In the genomic region with DNA sequence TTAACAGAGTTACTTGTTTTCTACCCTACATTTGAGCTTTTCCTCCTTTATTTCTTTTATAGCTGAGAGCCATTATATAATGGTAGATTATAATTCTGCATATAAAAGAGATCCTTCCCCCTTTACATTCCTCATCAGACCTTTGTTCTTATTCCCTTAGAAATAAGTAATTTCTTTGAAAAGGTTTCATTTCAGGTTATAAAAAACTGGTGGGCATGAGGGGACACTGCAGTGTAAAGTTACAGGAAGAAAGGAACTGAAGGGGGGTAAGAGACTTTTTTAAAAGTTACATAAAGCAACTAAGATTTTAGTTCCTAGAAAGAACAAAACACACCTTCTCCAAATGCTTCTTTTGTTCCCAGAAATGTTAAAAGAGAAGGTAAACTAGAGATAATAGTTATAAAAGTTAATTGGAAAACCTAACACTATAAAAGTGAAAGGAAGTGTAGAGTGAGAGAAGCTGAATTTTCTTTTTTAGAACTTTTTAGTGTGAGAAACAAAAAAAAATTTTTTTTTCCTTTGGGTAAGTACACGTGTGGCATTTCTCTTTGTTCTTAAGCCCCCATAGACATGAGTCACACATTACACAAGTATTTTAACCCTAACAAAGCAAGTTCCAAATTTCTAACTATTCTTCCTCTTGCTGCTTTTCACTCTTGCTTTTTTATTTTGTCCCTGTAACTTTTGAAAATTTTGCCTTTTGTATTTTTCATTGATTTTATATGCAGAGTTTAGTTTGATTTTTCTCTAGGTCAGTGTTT, we compare ENCODE assay signal across 8 cellular contexts.
A peak's percentile ranks its signal among the peaks of the same experiment; 100 is the strongest.
DNase-seq lines count a peak whose midpoint lies in the region; ATAC-seq and TF ChIP-seq lines count a peak whose summit lies in the region.

No MANE protein-coding gene starts in this region.

- peak overlapping the region; percentile 92 for H3K27ac Mint-ChIP-seq in activated T-cell treated with anti-CD3 and anti-CD28 coated beads, Interleukin-2, amount 50 U/mL, for 24 hours
- peak overlapping the region; percentile 96 for H3K27ac Mint-ChIP-seq in WTC11
- peak overlapping the region; percentile 90 for H3K27ac Mint-ChIP-seq in stimulated activated naive CD8-positive, alpha-beta T cell treated with anti-CD3 and anti-CD28 coated beads, Interleukin-15, Interleukin-2, amounts not matched to agents 100 ng/mL and 50 ng/mL, for 24 hours

- CTCF ChIA-PET in WTC11 (lab: Charles Lee), result no interaction called here

- H3K4me1 Mint-ChIP-seq in activated T-cell treated with anti-CD3 and anti-CD28 coated beads, Interleukin-2, amount 50 U/mL, for 24 hours (ENCODE audit: low read depth), result peaks cover 53% of the 10 kb centered on the region
- H3K4me1 Mint-ChIP-seq in WTC11, result peaks cover 25% of the 10 kb centered on the region
- H3K4me1 Mint-ChIP-seq in stimulated activated naive CD8-positive, alpha-beta T cell treated with anti-CD3 and anti-CD28 coated beads, Interleukin-15, Interleukin-2, amounts not matched to agents 100 ng/mL and 50 ng/mL, for 24 hours (ENCODE audit: low read depth), result peaks cover 49% of the 10 kb centered on the region

- H3K27me3 Mint-ChIP-seq in activated T-cell treated with anti-CD3 and anti-CD28 coated beads, Interleukin-2, amount 50 U/mL, for 24 hours, result no peaks in the 10 kb centered on the region
- no peaks in the 10 kb centered on the region for H3K27me3 Mint-ChIP-seq in WTC11 (ENCODE audit: low read depth)
- H3K27me3 Mint-ChIP-seq in stimulated activated naive CD8-positive, alpha-beta T cell treated with anti-CD3 and anti-CD28 coated beads, Interleukin-15, Interleukin-2, amounts not matched to agents 100 ng/mL and 50 ng/mL, for 24 hours, result no peaks in the 10 kb centered on the region

- no peak for TF ChIP-seq CTCF in WTC11 (IDR thresholded peaks at IDR 0.05)
- TF ChIP-seq CTCF in foreskin keratinocyte (conservative IDR thresholded peaks at IDR 0.05), result no peak
- no peak for TF ChIP-seq CTCF in coronary artery (IDR thresholded peaks at IDR 0.05)

- no peak overlapping the region for H3K4me3 ChIP-seq in coronary artery

- no peaks in the 10 kb centered on the region for H3K9me3 Mint-ChIP-seq in activated T-cell treated with anti-CD3 and anti-CD28 coated beads, Interleukin-2, amount 50 U/mL, for 24 hours
- no peaks in the 10 kb centered on the region for H3K9me3 Mint-ChIP-seq in WTC11
- H3K9me3 Mint-ChIP-seq in stimulated activated naive CD8-positive, alpha-beta T cell treated with anti-CD3 and anti-CD28 coated beads, Interleukin-15, Interleukin-2, amounts not matched to agents 100 ng/mL and 50 ng/mL, for 24 hours, result no peaks in the 10 kb centered on the region

- H3K27ac ChIP-seq in foreskin keratinocyte, result peak overlapping the region; percentile 30
- H3K27ac ChIP-seq in coronary artery, result no peak overlapping the region

- ATAC-seq in WTC11 (no peak), foreskin keratinocyte (peak; percentile 61)

- peaks cover 6% of the 10 kb centered on the region for H3K4me1 ChIP-seq in foreskin keratinocyte

- no peaks in the 10 kb centered on the region for H3K27me3 ChIP-seq in foreskin keratinocyte

- H3K36me3 Mint-ChIP-seq in activated T-cell treated with anti-CD3 and anti-CD28 coated beads, Interleukin-2, amount 50 U/mL, for 24 hours (ENCODE audit: low read depth), result peaks cover 53% of the 10 kb centered on the region
- peaks cover 22% of the 10 kb centered on the region for H3K36me3 Mint-ChIP-seq in WTC11
- H3K36me3 Mint-ChIP-seq in stimulated activated naive CD8-positive, alpha-beta T cell treated with anti-CD3 and anti-CD28 coated beads, Interleukin-15, Interleukin-2, amounts not matched to agents 100 ng/mL and 50 ng/mL, for 24 hours (ENCODE audit: low read depth), result peaks cover 36% of the 10 kb centered on the region

- POLR2A ChIA-PET in WTC11 (lab: Charles Lee), result interaction anchor here (0.6 to 0.7 kb wide), 2 partner anchors 87 to 181 kb away, joined by 3 read pairs; no protein-coding TSS in a partner anchor

- no peak for DNase-seq in activated T-cell treated with anti-CD3 and anti-CD28 coated beads, Interleukin-2, amount 50 U/mL, for 24 hours
- no peak for DNase-seq in activated T-cell treated with anti-CD3 and anti-CD28 coated beads, Interleukin-2, amount 50 U/mL, for 48 hours
- DNase-seq in WTC11 (ENCODE audit: low spot score) (no peak), foreskin keratinocyte (peak in 1 of 2 donors; percentile 41), superior temporal gyrus (ENCODE audit: extremely low spot score) (no peak), coronary artery (ENCODE audit: low spot score) (no peak), HPDE6-E6E7 (ENCODE audit: extremely low spot score) (no peak)

- H3K4me3 Mint-ChIP-seq in activated T-cell treated with anti-CD3 and anti-CD28 coated beads, Interleukin-2, amount 50 U/mL, for 24 hours, result peak overlapping the region; percentile 66
- H3K4me3 Mint-ChIP-seq in WTC11, result peak overlapping the region; percentile 80
- peak overlapping the region; percentile 68 for H3K4me3 Mint-ChIP-seq in stimulated activated naive CD8-positive, alpha-beta T cell treated with anti-CD3 and anti-CD28 coated beads, Interleukin-15, Interleukin-2, amounts not matched to agents 100 ng/mL and 50 ng/mL, for 24 hours

TF ChIP-seq in WTC11, 78 proteins besides CTCF, POLR2A, EP300 and RAD21:
- TF ChIP-seq ZNF396 (CRISPR knock-in tag; IDR thresholded peaks at IDR 0.05; ENCODE audit: borderline replicate concordance) (no peak), TEAD4 (CRISPR knock-in tag; IDR thresholded peaks at IDR 0.05) (no peak), CREB1 (CRISPR knock-in tag; IDR thresholded peaks at IDR 0.05) (no peak), ZNF425 (CRISPR knock-in tag; conservative IDR thresholded peaks at IDR 0.05) (no peak), GRHL2 (CRISPR knock-in tag; IDR thresholded peaks at IDR 0.05; ENCODE audit: insufficient replicate concordance, severe bottlenecking) (no peak), ZNF317 (CRISPR knock-in tag; IDR thresholded peaks at IDR 0.05; ENCODE audit: borderline replicate concordance, low read depth) (no peak), ZNF121 (CRISPR knock-in tag; IDR thresholded peaks at IDR 0.05) (no peak), JUN (CRISPR knock-in tag; IDR thresholded peaks at IDR 0.05) (no peak)
- TF ChIP-seq, protein P1, sequence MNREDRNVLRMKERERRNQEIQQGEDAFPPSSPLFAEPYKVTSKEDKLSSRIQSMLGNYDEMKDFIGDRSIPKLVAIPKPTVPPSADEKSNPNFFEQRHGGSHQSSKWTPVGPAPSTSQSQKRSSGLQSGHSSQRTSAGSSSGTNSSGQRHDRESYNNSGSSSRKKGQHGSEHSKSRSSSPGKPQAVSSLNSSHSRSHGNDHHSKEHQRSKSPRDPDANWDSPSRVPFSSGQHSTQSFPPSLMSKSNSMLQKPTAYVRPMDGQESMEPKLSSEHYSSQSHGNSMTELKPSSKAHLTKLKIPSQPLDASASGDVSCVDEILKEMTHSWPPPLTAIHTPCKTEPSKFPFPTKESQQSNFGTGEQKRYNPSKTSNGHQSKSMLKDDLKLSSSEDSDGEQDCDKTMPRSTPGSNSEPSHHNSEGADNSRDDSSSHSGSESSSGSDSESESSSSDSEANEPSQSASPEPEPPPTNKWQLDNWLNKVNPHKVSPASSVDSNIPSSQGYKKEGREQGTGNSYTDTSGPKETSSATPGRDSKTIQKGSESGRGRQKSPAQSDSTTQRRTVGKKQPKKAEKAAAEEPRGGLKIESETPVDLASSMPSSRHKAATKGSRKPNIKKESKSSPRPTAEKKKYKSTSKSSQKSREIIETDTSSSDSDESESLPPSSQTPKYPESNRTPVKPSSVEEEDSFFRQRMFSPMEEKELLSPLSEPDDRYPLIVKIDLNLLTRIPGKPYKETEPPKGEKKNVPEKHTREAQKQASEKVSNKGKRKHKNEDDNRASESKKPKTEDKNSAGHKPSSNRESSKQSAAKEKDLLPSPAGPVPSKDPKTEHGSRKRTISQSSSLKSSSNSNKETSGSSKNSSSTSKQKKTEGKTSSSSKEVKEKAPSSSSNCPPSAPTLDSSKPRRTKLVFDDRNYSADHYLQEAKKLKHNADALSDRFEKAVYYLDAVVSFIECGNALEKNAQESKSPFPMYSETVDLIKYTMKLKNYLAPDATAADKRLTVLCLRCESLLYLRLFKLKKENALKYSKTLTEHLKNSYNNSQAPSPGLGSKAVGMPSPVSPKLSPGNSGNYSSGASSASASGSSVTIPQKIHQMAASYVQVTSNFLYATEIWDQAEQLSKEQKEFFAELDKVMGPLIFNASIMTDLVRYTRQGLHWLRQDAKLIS (CRISPR knock-in tag; IDR thresholded peaks at IDR 0.05; ENCODE audit: borderline replicate concordance), result no peak
- TF ChIP-seq, protein P2, sequence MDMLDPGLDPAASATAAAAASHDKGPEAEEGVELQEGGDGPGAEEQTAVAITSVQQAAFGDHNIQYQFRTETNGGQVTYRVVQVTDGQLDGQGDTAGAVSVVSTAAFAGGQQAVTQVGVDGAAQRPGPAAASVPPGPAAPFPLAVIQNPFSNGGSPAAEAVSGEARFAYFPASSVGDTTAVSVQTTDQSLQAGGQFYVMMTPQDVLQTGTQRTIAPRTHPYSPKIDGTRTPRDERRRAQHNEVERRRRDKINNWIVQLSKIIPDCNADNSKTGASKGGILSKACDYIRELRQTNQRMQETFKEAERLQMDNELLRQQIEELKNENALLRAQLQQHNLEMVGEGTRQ (CRISPR knock-in tag; IDR thresholded peaks at IDR 0.05), result no peak
